9 cellular contexts compared by ENCODE assay signal in the genomic region with DNA sequence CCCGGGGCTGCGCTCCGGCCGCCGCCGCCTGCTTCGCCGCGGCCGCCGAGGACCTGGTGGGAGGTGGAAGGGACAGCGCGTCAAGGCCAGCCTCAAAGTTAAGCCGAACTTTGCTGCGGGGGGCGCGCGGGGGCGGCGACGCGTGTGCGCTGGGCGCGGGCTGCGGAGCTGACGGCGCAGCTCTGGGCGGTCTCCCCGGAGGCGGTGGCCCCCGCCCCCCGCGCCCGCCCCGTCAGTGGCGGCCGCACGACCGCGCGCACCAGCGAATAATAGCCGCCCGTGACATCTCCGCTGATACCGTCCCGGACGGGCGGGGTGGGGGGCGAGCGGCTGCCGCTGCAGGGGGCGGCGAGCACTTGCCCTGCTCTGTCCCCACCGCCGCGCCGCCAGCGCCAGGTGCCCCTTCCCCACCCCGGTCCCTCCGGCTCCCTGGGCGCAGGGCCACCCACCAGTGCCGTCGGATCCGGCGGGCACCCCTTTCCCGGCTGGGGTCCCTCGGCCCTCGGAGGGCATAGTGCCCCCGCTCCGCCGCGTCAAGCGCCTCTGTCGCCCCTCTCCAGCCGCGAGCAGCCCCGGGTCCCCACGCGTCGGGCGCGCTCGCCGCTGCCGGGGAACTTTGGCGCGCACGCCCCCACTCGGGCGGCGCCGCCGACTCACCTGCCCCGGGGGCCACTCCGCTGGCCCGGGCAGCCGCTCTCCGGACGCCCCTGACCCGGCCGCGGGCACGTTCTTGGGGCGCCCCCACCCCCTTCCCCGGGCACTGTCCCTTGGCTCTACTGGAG. TPM values are rescaled to one million over a fixed set of nuclear protein-coding genes. Genes with fewer than 3 reads are reported as not detected.
DNase-seq lines count a peak whose midpoint lies in the region; ATAC-seq, FAIRE-seq and TF ChIP-seq lines count a peak whose summit lies in the region.
"Had no signal": no experiment of that assay in that cellular context is flagged by ENCODE, and none has a peak within 500 bp of the region (broad histone marks: within the 10 kb centered on the region; RNA-seq: fewer than 3 reads in every experiment).

No MANE protein-coding gene starts in this region.

- 0 out of 2 replicates have a peak overlapping the region, but pooled peaks have one; percentile 39 for H2AFZ ChIP-seq in MM.1S (ENCODE audit: low read length)

- H3K9me3 ChIP-seq in MM.1S (replicated peaks; ENCODE audit: insufficient read depth, low read length) (no peaks in the 10 kb centered on the region), right lobe of liver (no peaks in the 10 kb centered on the region), upper lobe of right lung (no peaks in the 10 kb centered on the region)

- H4K20me1 ChIP-seq in MM.1S (ENCODE audit: insufficient read depth, low read length) = no peaks in the 10 kb centered on the region

- TF ChIP-seq POLR2A in GM12891 (IDR thresholded peaks at IDR 0.05; ENCODE audit: low read depth, low read length) = no peak
- no peak for TF ChIP-seq POLR2A in right lobe of liver (IDR thresholded peaks at IDR 0.05)

- in situ Hi-C loops in astrocyte of the spinal cord (cut with HindIII; ENCODE audit: low sequenced_read_pairs) (no loop called here), KBM-7 (cut with MboI; ENCODE audit: low pct_unique_long_range_greater_than_20kb, low sequenced_read_pairs) (loop anchor here (25.0 kb wide), 1 partner anchor 110 kb away; the partner anchor contains the start of gene PRRC2B)

- ATAC-seq in right lobe of liver = peak in 1 of 4 donors; percentile 7
- peak; percentile 5 for ATAC-seq in upper lobe of right lung

- H3K4me1 ChIP-seq in MM.1S (ENCODE audit: low read length) = peaks cover 14% of the 10 kb centered on the region
- no peaks in the 10 kb centered on the region for H3K4me1 ChIP-seq in right lobe of liver
- peaks cover 13% of the 10 kb centered on the region for H3K4me1 ChIP-seq in upper lobe of right lung

- intact Hi-C loops in right lobe of liver (cut with DNase I) = no loop called here
- intact Hi-C loops in upper lobe of right lung (cut with DNase I) = no loop called here

- H3F3A ChIP-seq in MM.1S (ENCODE audit: insufficient read depth, low read length) = peaks cover 34% of the 10 kb centered on the region

- TF ChIP-seq CTCF in MM.1S (IDR thresholded peaks at IDR 0.05; ENCODE audit: low read length) = no peak
- TF ChIP-seq CTCF in astrocyte of the spinal cord (IDR thresholded peaks at IDR 0.05; ENCODE audit: low read depth, low read length) = no peak
- peak in 1 of 4 donors; percentile 5 for TF ChIP-seq CTCF in right lobe of liver (IDR thresholded peaks at IDR 0.05)
- no peak for TF ChIP-seq CTCF in upper lobe of right lung (IDR thresholded peaks at IDR 0.05)

- no peak overlapping the region for H3K27ac ChIP-seq in MM.1S (ENCODE audit: low read length)
- peak overlapping the region in 2 of 3 donors; percentile 72 to 74 for H3K27ac ChIP-seq in right lobe of liver
- peak overlapping the region; percentile 84 for H3K27ac ChIP-seq in upper lobe of right lung

- peak overlapping the region; percentile 73 for H3K4me2 ChIP-seq in MM.1S (ENCODE audit: low read depth, low read length)

- H3K36me3 ChIP-seq in MM.1S (replicated peaks; ENCODE audit: insufficient read depth, low read length) (no peaks in the 10 kb centered on the region), right lobe of liver (no peaks in the 10 kb centered on the region), upper lobe of right lung (no peaks in the 10 kb centered on the region)

- WGBS in right lobe of liver (ENCODE audit: insufficient coverage, low coverage, low lambda C conversion rate, missing lambda C conversion rate) = no CpG with 5 or more reads among the region's 107 CpGs

- H3K27me3 ChIP-seq in MM.1S (replicated peaks; ENCODE audit: insufficient read depth, low read length) (peaks cover 20% of the 10 kb centered on the region), right lobe of liver (no peaks in the 10 kb centered on the region), upper lobe of right lung (peaks cover 13% of the 10 kb centered on the region)

- H3K9me2 ChIP-seq in MM.1S (replicated peaks; ENCODE audit: insufficient read depth, low read length) = no peaks in the 10 kb centered on the region

- no peak for DNase-seq in GM12891 (ENCODE audit: insufficient read length, low spot score)
- DNase-seq in MM.1S = peak; percentile 27
- no peak for DNase-seq in astrocyte of the spinal cord (ENCODE audit: low read depth, low spot score)
- peak in 1 of 3 donors; percentile 44 for DNase-seq in right lobe of liver
- DNase-seq in upper lobe of right lung = no peak
- DNase-seq in H4 (ENCODE audit: low spot score) = no peak
- DNase-seq in KBM-7 = no peak
- no peak for DNase-seq in HTR-8/SVneo (ENCODE audit: insufficient read length, low spot score)

- H3K4me3 ChIP-seq in MM.1S (ENCODE audit: low read length) (peak overlapping the region; percentile 66), astrocyte of the spinal cord (ENCODE audit: low read depth, low read length) (peak overlapping the region; percentile 22), right lobe of liver (peak overlapping the region; percentile 51 to 64 (median 52)), upper lobe of right lung (peak overlapping the region; percentile 67)

- peak overlapping the region; percentile 37; the same call in 1 of the 2 replicates for H3K9ac ChIP-seq in MM.1S (ENCODE audit: low read length)

- FAIRE-seq in GM12891 (lab: Jason Lieb, UNC) (peak; percentile 28), HTR-8/SVneo (lab: Jason Lieb, UNC) (no peak)
- FAIRE-seq: TTC549 had no signal

- peaks cover 44% of the 10 kb centered on the region for H3K79me2 ChIP-seq in MM.1S (ENCODE audit: low read length)

TF ChIP-seq in GM12891, 5 proteins besides CTCF, POLR2A, EP300 and RAD21:
- no peak for TF ChIP-seq PAX5 (IDR thresholded peaks at IDR 0.05; ENCODE audit: insufficient read depth, low read length, severe bottlenecking)
- no peak for TF ChIP-seq POU2F2 (IDR thresholded peaks at IDR 0.05; ENCODE audit: low read depth, low read length)
- TF ChIP-seq TAF1 (IDR thresholded peaks at IDR 0.05; ENCODE audit: low read depth, low read length) = no peak
- TF ChIP-seq POLR2AphosphoS5 (IDR thresholded peaks at IDR 0.05; ENCODE audit: low read depth, low read length) = no peak
- no peak for TF ChIP-seq SPI1 (IDR thresholded peaks at IDR 0.05; ENCODE audit: low read depth, low read length)

RNA-seq across cellular contexts. Expression of gene FAM78A, which starts 0.8 kb away (rescaled TPM):
- 11.3 TPM for polyA plus RNA-seq in GM12891 (2012; ENCODE audit: low read depth, missing spikeins)
- total RNA-seq in right lobe of liver (1 to 10 TPM in 4 of 6 experiments, under 1 TPM in 2; 0.92 to 2.4 (median 1.6) TPM), upper lobe of right lung (14.8 TPM)
- 0.29 and 0.87 TPM in 2 replicates for total RNA-seq in H4 (2014; rRNA removed; shearing (Covaris generic))

RNA-seq across cellular contexts. Expression of gene PLPP7, which starts 12.4 kb away (rescaled TPM):
- polyA plus RNA-seq in GM12891 (2012; ENCODE audit: low read depth, missing spikeins) = 0.19 TPM
- total RNA-seq in right lobe of liver (under 1 TPM in 5 of 6 experiments, not detected in 1; 0.11 to 0.43 (median 0.22) TPM), upper lobe of right lung (1.5 TPM)
- total RNA-seq in H4 (2014; rRNA removed; shearing (Covaris generic)) = 0.19 TPM in 1 of 2 replicates, not detected in the other
